21 cellular contexts compared by ENCODE assay signal in genomic region chr7:151714201-151714600, GRCh38.
DNase-seq lines count a peak whose midpoint lies in the region; ATAC-seq, FAIRE-seq and TF ChIP-seq lines count a peak whose summit lies in the region.
"Had no signal": no experiment of that assay in that cellular context is flagged by ENCODE, and none has a peak within 500 bp of the region (broad histone marks: within the 10 kb centered on the region; RNA-seq: fewer than 3 reads in every experiment).

No MANE protein-coding gene starts in this region.

- 87% methylated on average over 24 of the region's 24 CpGs for WGBS in right cardiac atrium
- WGBS in H1 (ENCODE audit: extremely low coverage in 1 of 2, insufficient coverage in 1 of 2, insufficient read length in 1 of 2, insufficient replicate concordance in 2 of 2, low coverage in 1 of 2, low lambda C conversion rate in 2 of 2, missing lambda C conversion rate in 1 of 2), 2 experiments = 98% methylated on average over 15 of the region's 24 CpGs; no CpG with 5 or more reads in 1 of the 2 experiments
- WGBS in neuronal stem cell (ENCODE audit: extremely low coverage in 2 of 2, insufficient read length in 2 of 2, insufficient replicate concordance in 1 of 2), 2 donors = no CpG with 5 or more reads among the region's 24 CpGs
- 92 to 95% methylated on average over 24 of the region's 24 CpGs for WGBS in lower leg skin, 2 donors

- intact Hi-C loops in Right ventricle myocardium inferior (cut with DNase I) = no loop called here
- intact Hi-C loops in right cardiac atrium (cut with DNase I) = no loop called here
- intact Hi-C loops in lower leg skin (cut with DNase I; ENCODE audit: low total_unique reads) = no loop called here

- H3K18ac ChIP-seq in H1 (ENCODE audit: extremely low read depth, low read length) (no peak overlapping the region), neuronal stem cell (ENCODE audit: low read length) (peak overlapping the region; percentile 32)

- H3K23me2 ChIP-seq in H1 (ENCODE audit: low read depth, low read length) = no peaks in the 10 kb centered on the region; the same call in 1 of the 2 replicates

- peaks cover 3% of the 10 kb centered on the region for H3K4me1 ChIP-seq in right cardiac atrium (ENCODE audit: control insufficient read depth, insufficient read depth, low read length)
- peaks cover 68% of the 10 kb centered on the region for H3K4me1 ChIP-seq in BLaER1
- H3K4me1 ChIP-seq in H1 (replicated peaks in 1 of 4; ENCODE audit: control insufficient read depth in 3 of 4, insufficient read depth in 4 of 4, low read length in 3 of 4) = no peaks in the 10 kb centered on the region
- peaks cover 0 to 2% of the 10 kb centered on the region in 2 donors for H3K4me1 ChIP-seq in neuronal stem cell (ENCODE audit: control insufficient read depth in 2 of 2, insufficient read depth in 1 of 2, low read depth in 1 of 2, low read length in 2 of 2)

- ATAC-seq in Right ventricle myocardium inferior (no peak), right cardiac atrium (no peak)
- ATAC-seq: A549, GM12878 had no signal

- no peak overlapping the region for H2BK20ac ChIP-seq in H1 (ENCODE audit: low read length)

- FAIRE-seq in H1 (lab: Jason Lieb, UNC) = no peak
- FAIRE-seq: A549, GM12878, H54 had no signal

- TF ChIP-seq EP300 in H1 (IDR thresholded peaks at IDR 0.05; ENCODE audit: borderline replicate concordance in 1 of 2, low read depth in 2 of 2, low read length in 2 of 2) = no peak

- CTCF ChIA-PET in H1 (lab: Charles Lee; ENCODE audit: partially characterized antibody) = interaction anchor here (1.1 to 1.6 kb wide), 3 partner anchors 8 to 46 kb away, joined by 3 to 8 read pairs (median 4); no protein-coding TSS in a partner anchor

- H3K27ac ChIP-seq in right cardiac atrium (ENCODE audit: low read length) (no peak overlapping the region), BLaER1 (no peak overlapping the region; the same call in 1 of the 2 replicates), H1 (ENCODE audit: low read depth, low read length) (no peak overlapping the region), neuronal stem cell (replicated peaks; ENCODE audit: low read length) (no peak overlapping the region)
- H3K27ac ChIP-seq: 22Rv1, GM23248, HL-60 had no signal

- H3K4me2 ChIP-seq in BLaER1 (peak overlapping the region; percentile 74), H1 (ENCODE audit: insufficient read depth in 1 of 2, low read depth in 2 of 2, low read length in 2 of 2) (no peak overlapping the region), neuronal stem cell (ENCODE audit: insufficient read depth, low read length, poor library complexity, severe bottlenecking) (no peak overlapping the region)
- H3K4me2 ChIP-seq: A549 had no signal

- H2AK5ac ChIP-seq in H1 (ENCODE audit: low read depth, low read length) (0 out of 2 replicates have a peak overlapping the region, but pooled peaks have one; percentile 76), neuronal stem cell (ENCODE audit: low read depth, low read length) (no peak overlapping the region)

- DNase-seq in Right ventricle myocardium inferior (ENCODE audit: missing footprints) (peak; percentile 46), right cardiac atrium (no peak), H1 (ENCODE audit: low read depth in 1 of 2, low spot score in 2 of 2) (no peak), neuronal stem cell (ENCODE audit: low spot score) (no peak), KBM-7 (no peak), lower leg skin (ENCODE audit: low spot score in 2 of 2) (no peak)
- DNase-seq in activated CD8-positive, alpha-beta memory T cell treated with anti-CD3 and anti-CD28 coated beads, Interleukin-2, amount 50 U/mL, for 4 hours = no peak
- DNase-seq: AML-193; Calu3; CD4-positive, alpha-beta memory T cell; DND-41; EL; GM23248; HCEC 1CT; HFFc6 had no signal

- no peak overlapping the region for H4K91ac ChIP-seq in H1 (replicated peaks; ENCODE audit: insufficient read length, low read length)
- peak overlapping the region; percentile 16 for H4K91ac ChIP-seq in neuronal stem cell (ENCODE audit: low read depth, low read length, poor library complexity)

- in situ Hi-C loops in KBM-7 (cut with MboI; ENCODE audit: low pct_unique_long_range_greater_than_20kb, low sequenced_read_pairs) = no loop called here

- H2BK12ac ChIP-seq in H1 (ENCODE audit: low read depth, low read length) (no peak overlapping the region), neuronal stem cell (ENCODE audit: low read length) (no peak overlapping the region)

- H3K9me3 ChIP-seq in right cardiac atrium (ENCODE audit: control insufficient read depth, low read length) (no peaks in the 10 kb centered on the region), BLaER1 (no peaks in the 10 kb centered on the region), H1 (ENCODE audit: insufficient read depth in 2 of 2, low read depth in 1 of 2, low read length in 1 of 2) (no peaks in the 10 kb centered on the region), neuronal stem cell (replicated peaks in 1 of 2; ENCODE audit: control insufficient read depth in 2 of 2, insufficient read depth in 1 of 2, low read depth in 1 of 2, low read length in 2 of 2) (peaks cover 0 to 8% of the 10 kb centered on the region in 2 donors)
- H3K9me3 ChIP-seq: A549 had no signal

- no peak overlapping the region for H2AFZ ChIP-seq in H1 (ENCODE audit: low read length)
- H2AFZ ChIP-seq in neuronal stem cell (ENCODE audit: low read length) = no peak overlapping the region
- H2AFZ ChIP-seq: GM23248 had no signal

- H2BK15ac ChIP-seq in H1 (ENCODE audit: low read length) (no peak overlapping the region), neuronal stem cell (ENCODE audit: low read length) (no peak overlapping the region)

- H3K4ac ChIP-seq in H1 (replicated peaks; ENCODE audit: insufficient read length, low read depth, low read length) (no peak overlapping the region), neuronal stem cell (ENCODE audit: low read length) (no peak overlapping the region)

- no peak overlapping the region for H4K5ac ChIP-seq in H1 (ENCODE audit: insufficient read length, low read depth, low read length)

- H3K27me3 ChIP-seq in right cardiac atrium (ENCODE audit: control insufficient read depth, insufficient read depth) (no peaks in the 10 kb centered on the region), BLaER1 (no peaks in the 10 kb centered on the region), H1 (replicated peaks in 1 of 4; ENCODE audit: control insufficient read depth in 3 of 4, extremely low read depth in 1 of 4, insufficient read depth in 3 of 4, low read length in 3 of 4) (no peaks in the 10 kb centered on the region; a peak in 2 of 7 replicates), neuronal stem cell (ENCODE audit: control insufficient read depth in 3 of 3, insufficient read depth in 3 of 3, low read depth in 1 of 3, low read length in 3 of 3) (no peaks in the 10 kb centered on the region)

- TF ChIP-seq CTCF in H1 (IDR thresholded peaks at IDR 0.05; ENCODE audit: control extremely low read depth in 1 of 3, insufficient read depth in 1 of 3, low read depth in 1 of 3, low read length in 3 of 3) = no peak
- no peak for TF ChIP-seq CTCF in lower leg skin (IDR thresholded peaks at IDR 0.05)

- no peak overlapping the region for H3K9ac ChIP-seq in BLaER1
- H3K9ac ChIP-seq in H1 (replicated peaks in 1 of 4; ENCODE audit: extremely low read depth in 1 of 4, low read depth in 3 of 4, low read length in 3 of 4) = no peak overlapping the region
- H3K9ac ChIP-seq in neuronal stem cell (ENCODE audit: low read depth, low read length, poor library complexity) = peak overlapping the region; percentile 34
- H3K9ac ChIP-seq: GM23248 had no signal

- no peak overlapping the region for H3K56ac ChIP-seq in H1 (replicated peaks; ENCODE audit: insufficient read length, low read depth, low read length)

- H3K23ac ChIP-seq in H1 (ENCODE audit: insufficient read length) (no peak overlapping the region), neuronal stem cell (ENCODE audit: low read depth, low read length, poor library complexity) (peak overlapping the region; percentile 58)

- peaks cover 0 to 3% of the 10 kb centered on the region in 2 experiments; a peak in 1 of 4 replicates for H3K79me2 ChIP-seq in H1 (ENCODE audit: control insufficient read depth in 1 of 2, insufficient read depth in 2 of 2, low read length in 2 of 2)

- H4K20me1 ChIP-seq in BLaER1 = no peaks in the 10 kb centered on the region
- H4K20me1 ChIP-seq in H1 (replicated peaks in 1 of 2; ENCODE audit: control insufficient read depth in 1 of 2, insufficient read depth in 2 of 2, low read length in 2 of 2) = peaks cover 0 to 4% of the 10 kb centered on the region in 2 experiments

- TF ChIP-seq POLR2A in H1 (IDR thresholded peaks at IDR 0.05; ENCODE audit: control extremely low read depth in 1 of 2, low read depth in 2 of 2, low read length in 2 of 2) (no peak), lower leg skin (IDR thresholded peaks at IDR 0.05) (no peak)

- H2BK120ac ChIP-seq in H1 (replicated peaks; ENCODE audit: low read depth, low read length) (no peak overlapping the region), neuronal stem cell (ENCODE audit: low read depth, low read length) (no peak overlapping the region)

- TF ChIP-seq RAD21 in H1 (IDR thresholded peaks at IDR 0.05 in 1 of 2, conservative IDR thresholded peaks at IDR 0.05 in 1 of 2; ENCODE audit: low read depth in 2 of 2, low read length in 2 of 2) = no peak

- H3K36me3 ChIP-seq in BLaER1 = no peaks in the 10 kb centered on the region
- no peaks in the 10 kb centered on the region; a peak in 1 of 8 replicates for H3K36me3 ChIP-seq in H1 (ENCODE audit: control insufficient read depth in 2 of 4, insufficient read depth in 4 of 4, low read length in 3 of 4)
- H3K36me3 ChIP-seq in neuronal stem cell (replicated peaks in 1 of 2; ENCODE audit: control insufficient read depth in 2 of 2, insufficient read depth in 2 of 2, low read length in 2 of 2) = peaks cover 0 to 2% of the 10 kb centered on the region in 2 donors

- H3K4me3 ChIP-seq in right cardiac atrium (ENCODE audit: low read length) (no peak overlapping the region), BLaER1 (no peak overlapping the region), H1 (ENCODE audit: extremely low read depth in 1 of 4, insufficient read depth in 2 of 4, low read depth in 3 of 4, low read length in 4 of 4) (no peak overlapping the region), neuronal stem cell (ENCODE audit: low read length in 2 of 2) (no peak overlapping the region), lower leg skin (ENCODE audit: low read depth, poor library complexity, severe bottlenecking) (no peak overlapping the region)
- H3K4me3 ChIP-seq: A549, GM12878, GM23248 had no signal

- POLR2A ChIA-PET in H1 (lab: Charles Lee; ENCODE audit: partially characterized antibody) = no interaction called here

- no peak overlapping the region for H3K14ac ChIP-seq in H1 (ENCODE audit: insufficient read length)
- no peak overlapping the region for H3K14ac ChIP-seq in neuronal stem cell (ENCODE audit: low read length)

- H3K79me1 ChIP-seq in H1 (ENCODE audit: low read depth, low read length) = no peaks in the 10 kb centered on the region
- no peaks in the 10 kb centered on the region for H3K79me1 ChIP-seq in neuronal stem cell (ENCODE audit: low read depth, low read length)

- H4K8ac ChIP-seq in H1 (ENCODE audit: extremely low read depth, insufficient read depth, low read length) = no peak overlapping the region
- no peak overlapping the region for H4K8ac ChIP-seq in neuronal stem cell (ENCODE audit: low read depth, low read length)

- H2BK5ac ChIP-seq in H1 (ENCODE audit: low read depth, low read length) = no peak overlapping the region
- no peak overlapping the region for H2BK5ac ChIP-seq in neuronal stem cell (ENCODE audit: low read length)

TF ChIP-seq in H1, 55 proteins besides CTCF, POLR2A, EP300 and RAD21 (continues in another document):
- no peak for TF ChIP-seq ASH2L (IDR thresholded peaks at IDR 0.05; ENCODE audit: low read length)
